Comparison of ENCODE assay signal across 10 cellular contexts in genomic region chr15:83210619-83211018, GRCh38. TPM values are rescaled to one million over a fixed set of nuclear protein-coding genes. Genes with fewer than 3 reads are reported as not detected.
DNase-seq lines count a peak whose midpoint lies in the region; ATAC-seq and TF ChIP-seq lines count a peak whose summit lies in the region.
"Had no signal": no experiment of that assay in that cellular context is flagged by ENCODE, and none has a peak within 500 bp of the region (broad histone marks: within the 10 kb centered on the region; RNA-seq: fewer than 3 reads in every experiment).

No MANE protein-coding gene starts in this region.

- H3K27ac Mint-ChIP-seq in T-helper 17 cell = no peak overlapping the region

- intact Hi-C loops in testis (cut with DNase I; ENCODE audit: low total_unique reads) = no loop called here

- H3K4me3 Mint-ChIP-seq in T-helper 17 cell = no peak overlapping the region

- H3K36me3 ChIP-seq in BE2C = no peaks in the 10 kb centered on the region
- no peaks in the 10 kb centered on the region for H3K36me3 ChIP-seq in HEK293 (ENCODE audit: control insufficient read depth in 2 of 2, insufficient read depth in 1 of 2, low read length in 2 of 2)
- no peaks in the 10 kb centered on the region for H3K36me3 ChIP-seq in testis (ENCODE audit: low read depth, missing control alignments)

- DNase-seq in BE2C (peak; percentile 80), RPMI7951 (ENCODE audit: low read depth) (peak; percentile 68), foreskin keratinocyte (peak; percentile 54 to 77), dermis blood vessel endothelial cell (no peak), testis (no peak), NCI-H187 (lab: John Stamatoyannopoulos, UW) (no peak), T-helper 17 cell (no peak)
- DNase-seq: aorta, NCI-H1092 treated with DMSO at 0.1 percent for 48 hours had no signal

- peaks cover 9% of the 10 kb centered on the region for H3K4me1 Mint-ChIP-seq in T-helper 17 cell

- WGBS in testis, 2 donors = 58 to 60% methylated on average over 3 of the region's 3 CpGs

- POLR2A ChIA-PET in HEK293 (lab: Yijun Ruan, JAX) = no interaction called here

- no peak for TF ChIP-seq POLR2A in testis (IDR thresholded peaks at IDR 0.05)

- CTCF ChIA-PET in HEK293 (lab: Yijun Ruan, JAX) = interaction anchor here (0.7 to 1.7 kb wide), 4 partner anchors 18 to 199 kb away, joined by 3 to 4 read pairs (median 4); partner anchors contain the start of gene C15orf40

- no peak for TF ChIP-seq CTCF in BE2C (IDR thresholded peaks at IDR 0.05; ENCODE audit: low read depth, low read length)
- TF ChIP-seq CTCF in HEK293 (tag by site-specific recombination; IDR thresholded peaks at IDR 0.05) = no peak
- no peak for TF ChIP-seq CTCF in foreskin keratinocyte (conservative IDR thresholded peaks at IDR 0.05)
- TF ChIP-seq CTCF in testis (IDR thresholded peaks at IDR 0.05) = no peak

- peaks cover 7% of the 10 kb centered on the region; the same call in 1 of the 2 replicates for H3K4me1 ChIP-seq in BE2C
- H3K4me1 ChIP-seq in HEK293 (ENCODE audit: control insufficient read depth, insufficient read depth, low read length) = peaks cover 7% of the 10 kb centered on the region
- H3K4me1 ChIP-seq in foreskin keratinocyte = peaks cover 7% of the 10 kb centered on the region
- no peaks in the 10 kb centered on the region for H3K4me1 ChIP-seq in testis

- H3K27ac ChIP-seq in HEK293 (ENCODE audit: extremely low read depth, low read depth, low read length) (no peak overlapping the region), foreskin keratinocyte (no peak overlapping the region), testis (no peak overlapping the region)

- H3K36me3 Mint-ChIP-seq in T-helper 17 cell (ENCODE audit: low read depth) = peaks cover 3% of the 10 kb centered on the region

- H3K4me3 ChIP-seq in BE2C (ENCODE audit: low read depth, low read length) = no peak overlapping the region
- H3K4me3 ChIP-seq in HEK293 (ENCODE audit: low read depth, low read length) = no peak overlapping the region
- H3K4me3 ChIP-seq in testis = no peak overlapping the region

- H3K9me3 ChIP-seq in BE2C = no peaks in the 10 kb centered on the region
- no peaks in the 10 kb centered on the region for H3K9me3 ChIP-seq in HEK293 (ENCODE audit: control insufficient read depth, insufficient read depth, low read depth, low read length)
- no peaks in the 10 kb centered on the region for H3K9me3 ChIP-seq in testis
- no peaks in the 10 kb centered on the region for H3K9me3 ChIP-seq in T-helper 17 cell (ENCODE audit: control insufficient read depth, low read length, poor library complexity, severe bottlenecking)

- ATAC-seq in foreskin keratinocyte (peak; percentile 30), T-helper 17 cell (no peak)

- no peaks in the 10 kb centered on the region for H3K27me3 ChIP-seq in BE2C
- H3K27me3 ChIP-seq in foreskin keratinocyte = no peaks in the 10 kb centered on the region
- no peaks in the 10 kb centered on the region for H3K27me3 ChIP-seq in testis

- H3K27me3 Mint-ChIP-seq in T-helper 17 cell = peaks cover 17% of the 10 kb centered on the region

TF ChIP-seq in HEK293, 187 proteins besides CTCF, POLR2A, EP300 and RAD21 (continues in another document):
- TF ChIP-seq KLF17 (tag by site-specific recombination; IDR thresholded peaks at IDR 0.05) (no peak), MZF1 (tag by site-specific recombination; IDR thresholded peaks at IDR 0.05; ENCODE audit: borderline replicate concordance) (no peak), KLF9 (tag by site-specific recombination; IDR thresholded peaks at IDR 0.05; ENCODE audit: low read depth) (no peak), MEIS1 (CRISPR knock-in tag; IDR thresholded peaks at IDR 0.05; ENCODE audit: borderline replicate concordance) (no peak), ZFHX2 (tag by site-specific recombination; conservative IDR thresholded peaks at IDR 0.05) (peak; percentile 62), ZBTB17 (tag by site-specific recombination; IDR thresholded peaks at IDR 0.05) (peak; percentile 47; the same call in 1 of the 2 replicates), GLIS1 (tag by site-specific recombination; IDR thresholded peaks at IDR 0.05) (no peak), ZBTB20 (tag by site-specific recombination; IDR thresholded peaks at IDR 0.05) (no peak), FEZF1 (tag by site-specific recombination; IDR thresholded peaks at IDR 0.05) (no peak), INSM2 (tag by site-specific recombination; IDR thresholded peaks at IDR 0.05) (no peak), SP7 (tag by site-specific recombination; IDR thresholded peaks at IDR 0.05) (peak; percentile 34), ZNF561 (tag by site-specific recombination; IDR thresholded peaks at IDR 0.05; ENCODE audit: borderline replicate concordance) (no peak), ZNF391 (tag by site-specific recombination; IDR thresholded peaks at IDR 0.05; ENCODE audit: borderline replicate concordance, low read depth) (no peak), ZNF530 (tag by site-specific recombination; IDR thresholded peaks at IDR 0.05; ENCODE audit: low read depth) (no peak), ZBTB7A (tag by site-specific recombination; IDR thresholded peaks at IDR 0.05; ENCODE audit: low read depth) (no peak), ZBTB26 (tag by site-specific recombination; optimal IDR thresholded peaks at IDR 0.05) (no peak), ZNF132 (tag by site-specific recombination; IDR thresholded peaks at IDR 0.05; ENCODE audit: borderline replicate concordance) (no peak), EGR2 (tag by site-specific recombination; IDR thresholded peaks at IDR 0.05; ENCODE audit: low read depth) (peak; percentile 43; the same call in 1 of the 2 replicates), ZNF274 (IDR thresholded peaks at IDR 0.05; ENCODE audit: low read length) (no peak), ZNF274 (tag by site-specific recombination; IDR thresholded peaks at IDR 0.05; ENCODE audit: borderline replicate concordance) (no peak), ZNF76 (tag by site-specific recombination; IDR thresholded peaks at IDR 0.05; ENCODE audit: borderline replicate concordance, low read depth) (no peak), KLF16 (tag by site-specific recombination; IDR thresholded peaks at IDR 0.05) (no peak), RBAK (tag by site-specific recombination; IDR thresholded peaks at IDR 0.05) (no peak), ZNF19 (tag by site-specific recombination; IDR thresholded peaks at IDR 0.05; ENCODE audit: low read depth) (no peak), ZNF701 (tag by site-specific recombination; IDR thresholded peaks at IDR 0.05) (no peak)

RNA-seq across cellular contexts. Expression of gene HDGFL3, which starts 3.0 kb away (rescaled TPM):
- 41.8 TPM for polyA plus RNA-seq in BE2C (2012; ENCODE audit: insufficient read depth, insufficient read length, low read depth)
- total RNA-seq in RPMI7951 (2014; rRNA removed; shearing (Covaris generic)) = 29.3 and 33.3 TPM in 2 replicates
- total RNA-seq in foreskin keratinocyte = 57.0 and 61.3 TPM in 2 replicates
- polyA plus RNA-seq in foreskin keratinocyte = 18.1 and 23.9 TPM in 2 replicates
- 138 and 168 TPM in 2 replicates for total RNA-seq in dermis blood vessel endothelial cell
- 10 to 100 TPM; 87.1 to 94.6 TPM for total RNA-seq in testis
- 130 TPM for polyA plus RNA-seq in testis (ENCODE audit: insufficient read depth, low read depth, low replicate concordance)
- total RNA-seq in T-helper 17 cell = 10 to 100 TPM in 1 of 2 donors, 1 to 10 TPM in 1; 4.4 to 26.4 TPM

Comparison
In these comparisons a context has a peak if more than half of its experiments do, and no peak if none do; other contexts are left out.
1. DNase-seq: peak in BE2C (single experiment), RPMI7951 (single experiment) and foreskin keratinocyte (2 of 2); none in dermis blood vessel endothelial cell (single experiment), testis (single experiment), NCI-H187 (0 of 2) and T-helper 17 cell (0 of 3).